ENCODE assay signal across 12 cellular contexts in genomic region chr11:96329419-96329818, GRCh38. TPM values are rescaled to one million over a fixed set of nuclear protein-coding genes. Genes with fewer than 3 reads are reported as not detected.
DNase-seq lines count a peak whose midpoint lies in the region; ATAC-seq and TF ChIP-seq lines count a peak whose summit lies in the region.
"Had no signal": no experiment of that assay in that cellular context is flagged by ENCODE, and none has a peak within 500 bp of the region (broad histone marks: within the 10 kb centered on the region; RNA-seq: fewer than 3 reads in every experiment).

No MANE protein-coding gene starts in this region.

- ATAC-seq in upper lobe of right lung = peak; percentile 86
- no peak for ATAC-seq in GM21367 (IDR thresholded peaks at IDR 0.05; ENCODE audit: unreplicated experiment)
- no peak for ATAC-seq in psoas muscle

- no peaks in the 10 kb centered on the region for H3K9me3 Mint-ChIP-seq in MCF 10A (ENCODE audit: unreplicated experiment)
- H3K9me3 Mint-ChIP-seq in activated CD4-positive, alpha-beta memory T cell treated with anti-CD3 and anti-CD28 coated beads, Interleukin-2, amount 10 ng/mL, durations not matched to agents 7 days and 5 days = no peaks in the 10 kb centered on the region

- BruUV-seq in MCF 10A (replicated peaks; lab: Mats Ljungman, UMichigan) (no TSS peak), mammary epithelial cell (replicated peaks; lab: Mats Ljungman, UMichigan) (no TSS peak)

- H2BK12ac ChIP-seq in mesenchymal stem cell (ENCODE audit: low read length in 2 of 2) = no peak overlapping the region

- CTCF ChIA-PET in MCF 10A (lab: Yijun Ruan, JAX) = no interaction called here
- CTCF ChIA-PET in mammary epithelial cell (lab: Charles Lee; ENCODE audit: low non-redundant PET) = no interaction called here
- CTCF ChIA-PET in activated CD4-positive, alpha-beta memory T cell treated with anti-CD3 and anti-CD28 coated beads, Interleukin-2, amount 10 ng/mL, durations not matched to agents 7 days and 5 days (lab: Charles Lee) = interaction anchor here (4.1 kb wide), 1 partner anchor 13 kb away, joined by 33 read pairs; the partner anchor contains the start of gene MAML2

- H3K4me3 Mint-ChIP-seq in MCF 10A (ENCODE audit: unreplicated experiment) = no peak overlapping the region
- peak overlapping the region; percentile 37 for H3K4me3 Mint-ChIP-seq in activated CD4-positive, alpha-beta memory T cell treated with anti-CD3 and anti-CD28 coated beads, Interleukin-2, amount 10 ng/mL, durations not matched to agents 7 days and 5 days

- dilution Hi-C loops in mammary epithelial cell (cut with HindIII; ENCODE audit: low sequenced_read_pairs) = no loop called here

- 100% methylated on average over 1 of the region's 1 CpG for WGBS in mammary epithelial cell (ENCODE audit: low coverage, missing lambda C conversion rate)
- no CpG with 5 or more reads among the region's 1 CpG for WGBS in mesenchymal stem cell
- WGBS in psoas muscle, 3 donors = 91% methylated on average over 1 of the region's 1 CpG

- no peak overlapping the region for H2AK5ac ChIP-seq in mesenchymal stem cell (ENCODE audit: low read length, severe bottlenecking)

- no peaks in the 10 kb centered on the region for H4K20me1 ChIP-seq in mammary epithelial cell (ENCODE audit: insufficient read depth, low read length)

- no peak overlapping the region for H2AFZ ChIP-seq in mammary epithelial cell (ENCODE audit: low read depth, low read length)
- H2AFZ ChIP-seq in mesenchymal stem cell (ENCODE audit: low read depth, low read length) = no peak overlapping the region

- peaks cover 19% of the 10 kb centered on the region for H3K4me1 ChIP-seq in mammary epithelial cell (ENCODE audit: insufficient read depth, low read length)
- peaks cover 15% of the 10 kb centered on the region for H3K4me1 ChIP-seq in mesenchymal stem cell (ENCODE audit: control insufficient read depth, insufficient read depth, low read depth, low read length)
- peaks cover 57% of the 10 kb centered on the region for H3K4me1 ChIP-seq in upper lobe of right lung
- no peaks in the 10 kb centered on the region for H3K4me1 ChIP-seq in psoas muscle

- H3K27ac ChIP-seq in mammary epithelial cell (ENCODE audit: insufficient read depth, low read depth, low read length) (no peak overlapping the region), mesenchymal stem cell (ENCODE audit: low read length, poor library complexity, severe bottlenecking) (peak overlapping the region; percentile 54), upper lobe of right lung (peak overlapping the region; percentile 67), psoas muscle (no peak overlapping the region)

- H3K36me3 Mint-ChIP-seq in MCF 10A (ENCODE audit: insufficient read depth, unreplicated experiment) = no peaks in the 10 kb centered on the region
- H3K36me3 Mint-ChIP-seq in activated CD4-positive, alpha-beta memory T cell treated with anti-CD3 and anti-CD28 coated beads, Interleukin-2, amount 10 ng/mL, durations not matched to agents 7 days and 5 days (ENCODE audit: low read depth) = peaks cover 31% of the 10 kb centered on the region

- H3K27me3 Mint-ChIP-seq in MCF 10A (ENCODE audit: insufficient read depth, unreplicated experiment) = no peaks in the 10 kb centered on the region
- no peaks in the 10 kb centered on the region for H3K27me3 Mint-ChIP-seq in activated CD4-positive, alpha-beta memory T cell treated with anti-CD3 and anti-CD28 coated beads, Interleukin-2, amount 10 ng/mL, durations not matched to agents 7 days and 5 days

- no peaks in the 10 kb centered on the region for H3K9me3 ChIP-seq in mammary epithelial cell (replicated peaks; ENCODE audit: insufficient read depth, low read length)
- H3K9me3 ChIP-seq in mesenchymal stem cell (ENCODE audit: control insufficient read depth, low read length) = no peaks in the 10 kb centered on the region
- no peaks in the 10 kb centered on the region for H3K9me3 ChIP-seq in upper lobe of right lung
- no peaks in the 10 kb centered on the region for H3K9me3 ChIP-seq in psoas muscle
- H3K9me3 ChIP-seq: BE2C had no signal

- H3K79me1 ChIP-seq in mesenchymal stem cell (replicated peaks; ENCODE audit: low read length, poor library complexity, severe bottlenecking) = no peaks in the 10 kb centered on the region

- no peak overlapping the region for H3K23ac ChIP-seq in mesenchymal stem cell (ENCODE audit: low read length in 2 of 2)

- H3K4me2 ChIP-seq in mammary epithelial cell (ENCODE audit: insufficient read depth, low read depth, low read length) (no peak overlapping the region), mesenchymal stem cell (ENCODE audit: low read length, poor library complexity, severe bottlenecking) (no peak overlapping the region)

- TF ChIP-seq CTCF in MCF 10A (IDR thresholded peaks at IDR 0.05; ENCODE audit: unreplicated experiment) (no peak), mammary epithelial cell (conservative IDR thresholded peaks at IDR 0.05 in 1 of 2, IDR thresholded peaks at IDR 0.05 in 1 of 2; ENCODE audit: extremely low read depth in 1 of 2, insufficient read depth in 1 of 2, low read depth in 1 of 2, low read length in 2 of 2) (no peak), upper lobe of right lung (IDR thresholded peaks at IDR 0.05) (no peak), psoas muscle (IDR thresholded peaks at IDR 0.05) (no peak)

- intact Hi-C loops in MCF 10A (cut with micrococcal nuclease) = no loop called here
- intact Hi-C loops in mammary epithelial cell (cut with micrococcal nuclease) = no loop called here
- intact Hi-C loops in upper lobe of right lung (cut with DNase I) = no loop called here
- intact Hi-C loops in psoas muscle (cut with DNase I) = no loop called here

- POLR2A ChIA-PET in MCF 10A (lab: Yijun Ruan, JAX) = interaction anchor here (1.1 kb wide), 1 partner anchor 22 kb away, joined by 4 read pairs; no protein-coding TSS in a partner anchor
- POLR2A ChIA-PET in activated CD4-positive, alpha-beta memory T cell treated with anti-CD3 and anti-CD28 coated beads, Interleukin-2, amount 10 ng/mL, durations not matched to agents 7 days and 5 days (lab: Charles Lee) = interaction anchor here (4.1 kb wide), 1 partner anchor 12 kb away, joined by 38 read pairs; the partner anchor contains the start of gene MAML2

- no peak overlapping the region for H3K4ac ChIP-seq in mesenchymal stem cell (ENCODE audit: low read depth in 1 of 2, low read length in 2 of 2)

- peak overlapping the region; percentile 44 for H3K27ac Mint-ChIP-seq in MCF 10A (ENCODE audit: low read depth, unreplicated experiment)
- H3K27ac Mint-ChIP-seq in activated CD4-positive, alpha-beta memory T cell treated with anti-CD3 and anti-CD28 coated beads, Interleukin-2, amount 10 ng/mL, durations not matched to agents 7 days and 5 days = peak overlapping the region; percentile 74

- H2BK15ac ChIP-seq in mesenchymal stem cell (ENCODE audit: low read depth, poor library complexity, severe bottlenecking) = no peak overlapping the region

- DNase-seq in MCF 10A (ENCODE audit: unreplicated experiment) = no peak
- DNase-seq in mammary epithelial cell = no peak
- no peak for DNase-seq in activated CD4-positive, alpha-beta memory T cell treated with anti-CD3 and anti-CD28 coated beads, Interleukin-2, amount 10 ng/mL, durations not matched to agents 7 days and 5 days
- no peak for DNase-seq in mesenchymal stem cell
- DNase-seq in upper lobe of right lung = no peak
- DNase-seq in psoas muscle = no peak
- DNase-seq in NK-92 treated with Interleukin-12 subunit alpha and Interleukin-12 subunit beta, amount 100 ng/mL, for 24 hours (lab: John Stamatoyannopoulos, UW) = no peak
- DNase-seq: BE2C, GOT3, NCI-H1092 treated with DMSO at 0.1 percent for 48 hours, NCI-H510A had no signal

- H3K79me2 ChIP-seq in mammary epithelial cell (ENCODE audit: insufficient read depth, low read length) = peaks cover 66% of the 10 kb centered on the region

- no peak overlapping the region for H2BK120ac ChIP-seq in mesenchymal stem cell (ENCODE audit: low read depth, low read length)

- H3K4me3 ChIP-seq in mammary epithelial cell (replicated peaks in 1 of 3; ENCODE audit: insufficient read depth in 1 of 3, low read depth in 2 of 3, low read length in 3 of 3) (no peak overlapping the region), mesenchymal stem cell (ENCODE audit: insufficient read depth in 1 of 2, low read depth in 1 of 2, low read length in 2 of 2) (no peak overlapping the region), upper lobe of right lung (no peak overlapping the region), psoas muscle (no peak overlapping the region)

- H3K14ac ChIP-seq in mesenchymal stem cell (ENCODE audit: low read length in 2 of 2) = no peak overlapping the region

- H3K36me3 ChIP-seq in mammary epithelial cell (ENCODE audit: insufficient read depth, low read length) (peaks cover 2% of the 10 kb centered on the region), mesenchymal stem cell (ENCODE audit: control insufficient read depth in 1 of 2, insufficient read depth in 2 of 2, low read depth in 1 of 2, low read length in 2 of 2) (peaks cover 0 to 8% of the 10 kb centered on the region in 2 experiments), upper lobe of right lung (no peaks in the 10 kb centered on the region), psoas muscle (ENCODE audit: insufficient read depth in 1 of 2, low read depth in 1 of 2) (no peaks in the 10 kb centered on the region)
- H3K36me3 ChIP-seq: BE2C had no signal

- no peak overlapping the region for H4K8ac ChIP-seq in mesenchymal stem cell (ENCODE audit: low read length)

- no peak overlapping the region for H4K91ac ChIP-seq in mesenchymal stem cell (ENCODE audit: low read length)

- H3K18ac ChIP-seq in mesenchymal stem cell (ENCODE audit: low read depth in 1 of 2, low read length in 2 of 2) = no peak overlapping the region

- no peak overlapping the region for H3K9ac ChIP-seq in mammary epithelial cell (ENCODE audit: insufficient read depth, low read length)
- no peak overlapping the region for H3K9ac ChIP-seq in mesenchymal stem cell (ENCODE audit: low read length)

- H2BK5ac ChIP-seq in mesenchymal stem cell (ENCODE audit: low read depth, low read length, poor library complexity, severe bottlenecking) = no peak overlapping the region

- in situ Hi-C loops in mammary epithelial cell (cut with MboI; ENCODE audit: low sequenced_read_pairs in 2 of 2) = no loop called here

- H3K27me3 ChIP-seq in mammary epithelial cell (ENCODE audit: insufficient read depth, low read length) (no peaks in the 10 kb centered on the region), mesenchymal stem cell (ENCODE audit: control insufficient read depth in 1 of 2, insufficient read depth in 1 of 2, low read length in 2 of 2) (no peaks in the 10 kb centered on the region), upper lobe of right lung (no peaks in the 10 kb centered on the region), psoas muscle (ENCODE audit: insufficient read depth in 3 of 3, low read length in 2 of 3) (no peaks in the 10 kb centered on the region)
- H3K27me3 ChIP-seq: BE2C had no signal

- peaks cover 57% of the 10 kb centered on the region for H3K4me1 Mint-ChIP-seq in MCF 10A (ENCODE audit: insufficient read depth, unreplicated experiment)
- H3K4me1 Mint-ChIP-seq in activated CD4-positive, alpha-beta memory T cell treated with anti-CD3 and anti-CD28 coated beads, Interleukin-2, amount 10 ng/mL, durations not matched to agents 7 days and 5 days = peaks cover 51% of the 10 kb centered on the region

RNA-seq across cellular contexts. Expression of gene MAML2, which starts 13.6 kb away (rescaled TPM):
- total RNA-seq in MCF 10A (2022) = 5.3 and 8.6 TPM in 2 replicates
- 10 to 100 TPM in 1 of 2 donors, 1 to 10 TPM in 1; 9.5 to 14.2 TPM for total RNA-seq in mammary epithelial cell
- polyA plus RNA-seq in mammary epithelial cell = 7.5 TPM
- 15.6 TPM for polyA minus RNA-seq in mammary epithelial cell
- total RNA-seq in activated CD4-positive, alpha-beta memory T cell treated with anti-CD3 and anti-CD28 coated beads, Interleukin-2, amount 10 ng/mL, durations not matched to agents 7 days and 5 days = 10 to 100 TPM; 19.2 to 19.3 TPM
- polyA plus RNA-seq in mesenchymal stem cell (2013, experiment 1 of 2) = 33.4 TPM
- polyA plus RNA-seq in mesenchymal stem cell (2013, experiment 2 of 2) = 31.6 TPM
- 27.5 TPM for total RNA-seq in upper lobe of right lung
- total RNA-seq in psoas muscle = 1 to 10 TPM; 1.5 to 3.7 (median 2.1) TPM
- polyA plus RNA-seq in psoas muscle = under 1 TPM; 0.39 to 0.97 (median 0.69) TPM

Comparison
In these comparisons a context has a peak if more than half of its experiments do, and no peak if none do; other contexts are left out.
1. H3K27ac ChIP-seq: peak in mesenchymal stem cell (single experiment) and upper lobe of right lung (single experiment); none in mammary epithelial cell (single experiment) and psoas muscle (single experiment).